ENCODE assay signal across 16 cellular contexts in genomic region chr3:188721312-188721711, GRCh38.
A peak's percentile ranks its signal among the peaks of the same experiment; 100 is the strongest.
DNase-seq lines count a peak whose midpoint lies in the region; ATAC-seq and TF ChIP-seq lines count a peak whose summit lies in the region.
"Had no signal": no experiment of that assay in that cellular context is flagged by ENCODE, and none has a peak within 500 bp of the region (broad histone marks: within the 10 kb centered on the region; RNA-seq: fewer than 3 reads in every experiment).

No MANE protein-coding gene starts in this region.

- H2AK5ac ChIP-seq in mesenchymal stem cell (ENCODE audit: low read length, severe bottlenecking): no peak overlapping the region

- H3K4ac ChIP-seq in mesenchymal stem cell (ENCODE audit: low read depth in 1 of 2, low read length in 2 of 2): no peak overlapping the region

- H3K9me2 ChIP-seq in GM23248 (ENCODE audit: insufficient read depth): no peaks in the 10 kb centered on the region; the same call in 1 of the 2 replicates

- no peak overlapping the region for H4K8ac ChIP-seq in mesenchymal stem cell (ENCODE audit: low read length)

- no peak overlapping the region for H2BK12ac ChIP-seq in mesenchymal stem cell (ENCODE audit: low read length in 2 of 2)

- no peak overlapping the region for H2BK15ac ChIP-seq in mesenchymal stem cell (ENCODE audit: low read depth, poor library complexity, severe bottlenecking)

- H3K4me3 ChIP-seq in GM23248 (no peak overlapping the region), mesenchymal stem cell (ENCODE audit: insufficient read depth in 1 of 2, low read depth in 1 of 2, low read length in 2 of 2) (no peak overlapping the region), WERI-Rb-1 (ENCODE audit: low read depth, low read length) (no peak overlapping the region)
- H3K4me3 ChIP-seq: K562 had no signal

- H3K4me1 ChIP-seq in GM23248 (ENCODE audit: insufficient read depth): peaks cover 15% of the 10 kb centered on the region
- no peaks in the 10 kb centered on the region for H3K4me1 ChIP-seq in mesenchymal stem cell (ENCODE audit: control insufficient read depth, insufficient read depth, low read depth, low read length)
- H3K4me1 ChIP-seq: BE2C, Caco-2 had no signal

- no peak overlapping the region for H3K14ac ChIP-seq in mesenchymal stem cell (ENCODE audit: low read length in 2 of 2)

- TF ChIP-seq CTCF in VCaP (conservative IDR thresholded peaks at IDR 0.05) (no peak), WERI-Rb-1 (IDR thresholded peaks at IDR 0.05; ENCODE audit: low read depth, low read length) (no peak)

- H2BK120ac ChIP-seq in mesenchymal stem cell (ENCODE audit: low read depth, low read length): no peak overlapping the region

- peaks cover 18% of the 10 kb centered on the region for H3F3A ChIP-seq in GM23248 (ENCODE audit: insufficient read depth)

- H3K4me2 ChIP-seq in GM23248 (ENCODE audit: unreplicated experiment): peak overlapping the region; percentile 33
- H3K4me2 ChIP-seq in mesenchymal stem cell (ENCODE audit: low read length, poor library complexity, severe bottlenecking): no peak overlapping the region

- peaks cover 32% of the 10 kb centered on the region for H3K79me1 ChIP-seq in mesenchymal stem cell (replicated peaks; ENCODE audit: low read length, poor library complexity, severe bottlenecking)

- H3K18ac ChIP-seq in mesenchymal stem cell (ENCODE audit: low read depth in 1 of 2, low read length in 2 of 2): no peak overlapping the region

- no peak overlapping the region for H2BK5ac ChIP-seq in mesenchymal stem cell (ENCODE audit: low read depth, low read length, poor library complexity, severe bottlenecking)

- H3K36me3 ChIP-seq in GM23248 (ENCODE audit: low read depth): 0 out of 2 replicates have a peak, but pooled peaks cover 4% of the 10 kb centered on the region
- peaks cover 0 to 3% of the 10 kb centered on the region in 2 experiments for H3K36me3 ChIP-seq in mesenchymal stem cell (ENCODE audit: control insufficient read depth in 1 of 2, insufficient read depth in 2 of 2, low read depth in 1 of 2, low read length in 2 of 2)
- no peaks in the 10 kb centered on the region for H3K36me3 ChIP-seq in WERI-Rb-1
- H3K36me3 ChIP-seq: BE2C had no signal

- no peak overlapping the region for H2AFZ ChIP-seq in GM23248
- no peak overlapping the region for H2AFZ ChIP-seq in mesenchymal stem cell (ENCODE audit: low read depth, low read length)

- H4K20me1 ChIP-seq in GM23248 (ENCODE audit: insufficient read depth): no peaks in the 10 kb centered on the region; the same call in 1 of the 2 replicates

- in situ Hi-C loops in GM23248 (cut with MboI): no loop called here

- H4K91ac ChIP-seq in mesenchymal stem cell (ENCODE audit: low read length): no peak overlapping the region

- peaks cover 26% of the 10 kb centered on the region for H3K79me2 ChIP-seq in GM23248 (ENCODE audit: insufficient read depth)

- H3K9ac ChIP-seq in GM23248: no peak overlapping the region
- no peak overlapping the region for H3K9ac ChIP-seq in mesenchymal stem cell (ENCODE audit: low read length)

- H3K27ac ChIP-seq in GM23248: peak overlapping the region; percentile 61
- 0 out of 2 replicates have a peak overlapping the region, but pooled peaks have one; percentile 5 for H3K27ac ChIP-seq in VCaP
- H3K27ac ChIP-seq in mesenchymal stem cell (ENCODE audit: low read length, poor library complexity, severe bottlenecking): no peak overlapping the region
- no peak overlapping the region for H3K27ac ChIP-seq in WERI-Rb-1
- H3K27ac ChIP-seq: HL-60 had no signal

- 71 to 74% methylated on average over 4 of the region's 4 CpGs for WGBS in GM23248 (ENCODE audit: low coverage in 1 of 2, low lambda C conversion rate in 2 of 2, missing lambda C conversion rate in 2 of 2), 2 experiments
- WGBS in mesenchymal stem cell: 100% methylated on average over 1 of the region's 4 CpGs

- H3K9me3 ChIP-seq in GM23248 (ENCODE audit: low read depth): no peaks in the 10 kb centered on the region
- no peaks in the 10 kb centered on the region for H3K9me3 ChIP-seq in mesenchymal stem cell (ENCODE audit: control insufficient read depth, low read length)
- no peaks in the 10 kb centered on the region for H3K9me3 ChIP-seq in WERI-Rb-1 (ENCODE audit: severe bottlenecking)
- H3K9me3 ChIP-seq: BE2C, Caco-2 had no signal

- H3K23ac ChIP-seq in mesenchymal stem cell (ENCODE audit: low read length in 2 of 2): no peak overlapping the region

- ATAC-seq in left lobe of liver (peak; percentile 62), HG02852 (IDR thresholded peaks at IDR 0.05; ENCODE audit: unreplicated experiment) (no peak)
- ATAC-seq: K562 had no signal

- no peaks in the 10 kb centered on the region for H3K27me3 ChIP-seq in GM23248 (replicated peaks; ENCODE audit: insufficient read depth)
- no peaks in the 10 kb centered on the region for H3K27me3 ChIP-seq in mesenchymal stem cell (ENCODE audit: control insufficient read depth in 1 of 2, insufficient read depth in 1 of 2, low read length in 2 of 2)
- H3K27me3 ChIP-seq in WERI-Rb-1 (ENCODE audit: insufficient read depth, low read depth, severe bottlenecking): no peaks in the 10 kb centered on the region
- H3K27me3 ChIP-seq: BE2C had no signal

- DNase-seq in GM23248 (no peak), left lobe of liver (ENCODE audit: low spot score) (peak; percentile 58), mesenchymal stem cell (peak; percentile 13), WERI-Rb-1 (no peak), COR-L47 (lab: John Stamatoyannopoulos, UW) (no peak)
- DNase-seq: BE2C; C1 segment of cervical spinal cord; Caco-2; CD4-positive, CD25-positive, alpha-beta regulatory T cell; CD8-positive, alpha-beta memory T cell; GDM1; H7 had no signal

Comparison
In these comparisons a context has a peak if more than half of its experiments do, and no peak if none do; other contexts are left out.
1. DNase-seq: peak in left lobe of liver (single experiment) and mesenchymal stem cell (single experiment); none in GM23248 (single experiment), WERI-Rb-1 (single experiment) and COR-L47 (single experiment).
2. H3K27ac ChIP-seq: peak in GM23248 (single experiment) and VCaP (single experiment); none in mesenchymal stem cell (single experiment) and WERI-Rb-1 (single experiment).